11 cellular contexts compared by ENCODE assay signal in the genomic region with DNA sequence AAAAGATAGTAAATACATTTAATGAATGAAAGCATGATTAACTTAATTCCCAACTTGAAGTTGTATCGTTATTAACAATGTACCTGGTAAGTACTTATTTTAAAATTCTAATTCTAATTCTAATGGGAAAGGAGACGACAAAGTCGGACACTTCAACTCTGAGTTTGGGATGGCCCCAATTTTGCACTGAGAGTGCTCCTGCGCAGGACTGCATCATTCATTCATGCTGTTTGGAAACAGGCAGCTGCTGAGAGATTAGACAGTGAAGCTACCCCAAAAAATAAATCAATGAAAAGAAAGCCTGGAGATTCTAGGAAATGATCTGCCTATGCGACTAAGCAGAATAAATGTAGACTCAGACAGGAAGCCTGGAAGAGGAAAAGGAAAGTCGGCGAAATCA.
DNase-seq lines count a peak whose midpoint lies in the region; ATAC-seq, FAIRE-seq and TF ChIP-seq lines count a peak whose summit lies in the region.
"Had no signal": no experiment of that assay in that cellular context is flagged by ENCODE, and none has a peak within 500 bp of the region (broad histone marks: within the 10 kb centered on the region; RNA-seq: fewer than 3 reads in every experiment).

No MANE protein-coding gene starts in this region.

- H3K9me3 ChIP-seq in kidney (ENCODE audit: control insufficient read depth in 1 of 2, low read length in 2 of 2) (no peaks in the 10 kb centered on the region), stomach (no peaks in the 10 kb centered on the region)
- H3K9me3 ChIP-seq: SK-N-SH had no signal

- ATAC-seq in HG03108 (IDR thresholded peaks at IDR 0.05; ENCODE audit: unreplicated experiment) (no peak), GM21737 (IDR thresholded peaks at IDR 0.05; ENCODE audit: unreplicated experiment) (no peak)

- TF ChIP-seq CTCF in astrocyte of the spinal cord (IDR thresholded peaks at IDR 0.05; ENCODE audit: low read depth, low read length) = no peak
- no peak for TF ChIP-seq CTCF in kidney (IDR thresholded peaks at IDR 0.05; ENCODE audit: borderline replicate concordance, extremely low read depth, insufficient read depth)
- no peak for TF ChIP-seq CTCF in stomach (IDR thresholded peaks at IDR 0.05)

- WGBS in stomach, 5 donors = 55 to 63% (median 58%) methylated on average over 7 of the region's 7 CpGs

- H3K9ac ChIP-seq in kidney (ENCODE audit: low read length in 2 of 2) = peak overlapping the region; percentile 40 to 43
- H3K9ac ChIP-seq: SK-N-SH had no signal

- in situ Hi-C loops in astrocyte of the spinal cord (cut with HindIII; ENCODE audit: low sequenced_read_pairs) = no loop called here

- H3K9me3 Mint-ChIP-seq in activated CD4-positive, alpha-beta T cell treated with anti-CD3 and anti-CD28 coated beads, Interleukin-2, amount 10 ng/mL, durations not matched to agents 24 days and 14 days = no peaks in the 10 kb centered on the region

- no peak for TF ChIP-seq EP300 in stomach (IDR thresholded peaks at IDR 0.05)

- no peak for DNase-seq in activated CD4-positive, alpha-beta T cell treated with anti-CD3 and anti-CD28 coated beads, Interleukin-2, amount 10 ng/mL, durations not matched to agents 24 days and 14 days
- DNase-seq in activated CD4-positive, alpha-beta T cell treated with anti-CD3 and anti-CD28 coated beads for 4 hours = no peak
- DNase-seq in astrocyte of the spinal cord (ENCODE audit: low read depth, low spot score) (no peak), kidney (no peak), stomach (no peak), HTR-8/SVneo (ENCODE audit: insufficient read length, low spot score) (no peak)
- DNase-seq: central memory CD4-positive, alpha-beta T cell; SK-N-SH had no signal

- H3K36me3 ChIP-seq in kidney (ENCODE audit: control insufficient read depth in 1 of 2, insufficient read depth in 2 of 2, low read length in 2 of 2) (no peaks in the 10 kb centered on the region), stomach (peaks cover 7 to 16% (median 13%) of the 10 kb centered on the region in 4 donors)

- H3K4me3 ChIP-seq in astrocyte of the spinal cord (ENCODE audit: low read depth, low read length) = peak overlapping the region; percentile 35
- peak overlapping the region; percentile 38 to 59 for H3K4me3 ChIP-seq in kidney (ENCODE audit: low read length in 2 of 2)
- H3K4me3 ChIP-seq in stomach = peak overlapping the region; percentile 39 to 49 (median 46)

- H3K4me1 Mint-ChIP-seq in activated CD4-positive, alpha-beta T cell treated with anti-CD3 and anti-CD28 coated beads, Interleukin-2, amount 10 ng/mL, durations not matched to agents 24 days and 14 days = peaks cover 3% of the 10 kb centered on the region

- no peaks in the 10 kb centered on the region for H3K36me3 Mint-ChIP-seq in activated CD4-positive, alpha-beta T cell treated with anti-CD3 and anti-CD28 coated beads, Interleukin-2, amount 10 ng/mL, durations not matched to agents 24 days and 14 days (ENCODE audit: low read depth)

- H3K27me3 ChIP-seq in stomach = no peaks in the 10 kb centered on the region

- no peak overlapping the region for H3K27ac Mint-ChIP-seq in activated CD4-positive, alpha-beta T cell treated with anti-CD3 and anti-CD28 coated beads, Interleukin-2, amount 10 ng/mL, durations not matched to agents 24 days and 14 days

- no peak overlapping the region for H3K27ac ChIP-seq in kidney (ENCODE audit: low read depth in 2 of 2, low read length in 2 of 2)
- H3K27ac ChIP-seq in stomach = peak overlapping the region in 4 of 5 donors; percentile 26 to 66 (median 36)

- no peaks in the 10 kb centered on the region for H3K27me3 Mint-ChIP-seq in activated CD4-positive, alpha-beta T cell treated with anti-CD3 and anti-CD28 coated beads, Interleukin-2, amount 10 ng/mL, durations not matched to agents 24 days and 14 days

- peak overlapping the region; percentile 70 for H3K4me3 Mint-ChIP-seq in activated CD4-positive, alpha-beta T cell treated with anti-CD3 and anti-CD28 coated beads, Interleukin-2, amount 10 ng/mL, durations not matched to agents 24 days and 14 days

- H3K4me1 ChIP-seq in kidney (ENCODE audit: control insufficient read depth in 1 of 2, insufficient read depth in 1 of 2, low read depth in 1 of 2, low read length in 2 of 2) (no peaks in the 10 kb centered on the region), stomach (peaks cover 0 to 15% (median 13%) of the 10 kb centered on the region in 4 donors)

- intact Hi-C loops in activated CD4-positive, alpha-beta T cell treated with anti-CD3 and anti-CD28 coated beads, Interleukin-2, amount 10 ng/mL, durations not matched to agents 24 days and 14 days (cut with micrococcal nuclease) = no loop called here
- intact Hi-C loops in kidney (cut with DNase I) = no loop called here
- intact Hi-C loops in stomach (cut with DNase I; ENCODE audit: low total_unique reads) = no loop called here

- no peak for TF ChIP-seq POLR2A in stomach (IDR thresholded peaks at IDR 0.05)

- no peak for FAIRE-seq in kidney (lab: Jason Lieb, UNC)
- no peak for FAIRE-seq in HTR-8/SVneo (lab: Jason Lieb, UNC)
- FAIRE-seq: A204.1 had no signal

Comparison
In these comparisons a context has a peak if more than half of its experiments do, and no peak if none do; other contexts are left out.
1. H3K27ac ChIP-seq: peak in stomach (4 of 5); none in kidney (0 of 2).
2. Peak in every context shown above with its lines, with median percentiles within 50 percentile points of each other: H3K4me3 ChIP-seq.